ENCODE assay signal across 12 cellular contexts in the genomic region with DNA sequence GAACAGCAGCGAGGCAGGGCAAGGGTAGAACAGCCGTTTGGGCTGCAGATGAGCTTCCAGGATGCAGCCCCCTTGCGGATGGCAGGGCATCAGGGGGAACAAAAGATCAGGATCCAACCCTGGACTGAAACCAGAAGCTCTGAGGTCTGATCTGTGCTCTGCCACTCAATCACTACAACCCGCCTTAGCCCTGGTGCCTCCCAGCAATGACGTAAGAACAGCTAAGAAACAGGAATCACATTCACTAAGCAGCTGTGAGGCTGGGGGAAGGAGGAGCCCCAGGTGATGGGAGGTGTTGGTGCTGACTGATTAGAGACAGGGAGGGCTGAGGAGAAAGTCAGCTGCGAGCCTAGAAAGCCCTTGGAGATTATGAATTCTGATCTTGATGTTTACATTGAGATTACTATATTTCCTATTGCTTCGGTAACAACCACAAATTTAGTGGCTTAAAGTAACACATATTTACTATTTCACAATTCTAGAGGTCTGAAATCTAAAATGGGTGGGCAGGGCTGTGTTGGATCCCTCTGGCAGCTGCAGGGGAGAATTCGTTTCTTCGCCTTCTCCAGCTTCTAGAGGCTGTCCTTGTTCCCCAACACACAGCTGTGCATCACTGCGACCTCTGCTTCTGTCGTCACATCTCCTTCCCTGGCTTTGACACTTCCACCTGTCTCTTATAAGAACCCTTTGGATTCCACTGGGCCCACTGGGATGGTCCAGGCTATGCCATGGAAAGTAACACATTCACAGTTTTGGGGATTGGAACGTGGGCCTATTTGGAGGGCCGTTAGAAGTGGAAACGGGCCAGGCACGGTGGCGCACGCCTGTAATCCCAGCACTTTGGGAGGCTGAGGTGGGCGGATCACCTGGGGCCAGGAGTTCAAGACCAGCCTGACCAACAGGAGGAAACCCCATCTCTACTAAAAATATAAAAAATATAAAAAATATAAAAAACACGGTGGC. TPM values are rescaled to one million over a fixed set of nuclear protein-coding genes. Genes with fewer than 3 reads are reported as not detected.
DNase-seq lines count a peak whose midpoint lies in the region; ATAC-seq and TF ChIP-seq lines count a peak whose summit lies in the region.
"Had no signal": no experiment of that assay in that cellular context is flagged by ENCODE, and none has a peak within 500 bp of the region (broad histone marks: within the 10 kb centered on the region; RNA-seq: fewer than 3 reads in every experiment).

No MANE protein-coding gene starts in this region.

- H3K4me3 Mint-ChIP-seq in activated CD8-positive, alpha-beta T cell treated with anti-CD3 and anti-CD28 coated beads for 36 hours: no peak overlapping the region
- no peak overlapping the region for H3K4me3 Mint-ChIP-seq in activated CD8-positive, alpha-beta T cell treated with anti-CD3 and anti-CD28 coated beads, Interleukin-2, amount 10 ng/mL, durations not matched to agents 7 days and 5 days
- H3K4me3 Mint-ChIP-seq in activated CD4-positive, alpha-beta T cell treated with anti-CD3 and anti-CD28 coated beads, Interleukin-2, amount 10 ng/mL, durations not matched to agents 7 days and 5 days: no peak overlapping the region
- H3K4me3 Mint-ChIP-seq in effector memory CD8-positive, alpha-beta T cell: no peak overlapping the region
- H3K4me3 Mint-ChIP-seq: activated T-helper 1 cell treated with anti-CD3 and anti-CD28 coated beads, Interleukin-12 subunit alpha, Interleukin-12 subunit beta, Interleukin-2, Interleukin-4 antibody, amounts not matched to agents 30 ng/mL and 10 ng/mL and 1 ng/mL, durations not matched to agents 14 hours and 24 hours and 36 hours had no signal

- CTCF ChIA-PET in activated CD8-positive, alpha-beta T cell treated with anti-CD3 and anti-CD28 coated beads for 36 hours (lab: Charles Lee): interaction anchor here (1.7 to 8.9 kb wide), 3 partner anchors 67 to 91 kb away, joined by 8 to 160 read pairs (median 89); no protein-coding TSS in a partner anchor
- CTCF ChIA-PET in activated CD8-positive, alpha-beta T cell treated with anti-CD3 and anti-CD28 coated beads, Interleukin-2, amount 10 ng/mL, durations not matched to agents 7 days and 5 days (lab: Charles Lee): interaction anchor here (0.8 to 2.4 kb wide), 6 partner anchors 9 to 90 kb away, joined by 4 to 22 read pairs (median 8); no protein-coding TSS in a partner anchor
- CTCF ChIA-PET in activated CD4-positive, alpha-beta T cell treated with anti-CD3 and anti-CD28 coated beads, Interleukin-2, amount 10 ng/mL, durations not matched to agents 7 days and 5 days (lab: Charles Lee): interaction anchor here (1.0 to 2.0 kb wide), 6 partner anchors 10 to 85 kb away, joined by 3 to 14 read pairs (median 4); no protein-coding TSS in a partner anchor

- peak; percentile 25 for ATAC-seq in activated CD8-positive, alpha-beta T cell treated with anti-CD3 and anti-CD28 coated beads for 36 hours
- no peak for ATAC-seq in activated CD8-positive, alpha-beta T cell treated with anti-CD3 and anti-CD28 coated beads, Interleukin-2, amount 10 ng/mL, durations not matched to agents 7 days and 5 days
- ATAC-seq in aorta (ENCODE audit: low FRiP score): no peak
- no peak for ATAC-seq in effector memory CD8-positive, alpha-beta T cell (replicated peaks)

- H3K4me1 Mint-ChIP-seq in activated CD8-positive, alpha-beta T cell treated with anti-CD3 and anti-CD28 coated beads for 36 hours (ENCODE audit: low read depth): peaks cover 26% of the 10 kb centered on the region
- H3K4me1 Mint-ChIP-seq in activated CD8-positive, alpha-beta T cell treated with anti-CD3 and anti-CD28 coated beads, Interleukin-2, amount 10 ng/mL, durations not matched to agents 7 days and 5 days (ENCODE audit: low read depth): peaks cover 11% of the 10 kb centered on the region
- peaks cover 6% of the 10 kb centered on the region for H3K4me1 Mint-ChIP-seq in activated CD4-positive, alpha-beta T cell treated with anti-CD3 and anti-CD28 coated beads, Interleukin-2, amount 10 ng/mL, durations not matched to agents 7 days and 5 days
- peaks cover 4 to 7% of the 10 kb centered on the region in 2 donors for H3K4me1 Mint-ChIP-seq in effector memory CD8-positive, alpha-beta T cell (ENCODE audit: low read depth in 2 of 2)

- no peak overlapping the region for H3K4me3 ChIP-seq in aorta (ENCODE audit: low read length in 2 of 2)
- H3K4me3 ChIP-seq: prostate gland, vagina had no signal

- no peak overlapping the region for H3K27ac Mint-ChIP-seq in activated CD8-positive, alpha-beta T cell treated with anti-CD3 and anti-CD28 coated beads for 36 hours
- H3K27ac Mint-ChIP-seq in activated CD8-positive, alpha-beta T cell treated with anti-CD3 and anti-CD28 coated beads, Interleukin-2, amount 10 ng/mL, durations not matched to agents 7 days and 5 days: no peak overlapping the region
- H3K27ac Mint-ChIP-seq in activated CD4-positive, alpha-beta T cell treated with anti-CD3 and anti-CD28 coated beads, Interleukin-2, amount 10 ng/mL, durations not matched to agents 7 days and 5 days: no peak overlapping the region
- H3K27ac Mint-ChIP-seq in effector memory CD8-positive, alpha-beta T cell: no peak overlapping the region
- H3K27ac Mint-ChIP-seq: activated T-helper 1 cell treated with anti-CD3 and anti-CD28 coated beads, Interleukin-12 subunit alpha, Interleukin-12 subunit beta, Interleukin-2, Interleukin-4 antibody, amounts not matched to agents 30 ng/mL and 10 ng/mL and 1 ng/mL, durations not matched to agents 14 hours and 24 hours and 36 hours had no signal

- H3K9me3 ChIP-seq in aorta (ENCODE audit: control insufficient read depth, low read length): no peaks in the 10 kb centered on the region
- H3K9me3 ChIP-seq: prostate gland, vagina had no signal

- H3K4me1 ChIP-seq in aorta (ENCODE audit: control insufficient read depth in 1 of 2, insufficient read depth in 2 of 2, low read length in 2 of 2): no peaks in the 10 kb centered on the region

- no peak for TF ChIP-seq CTCF in activated CD8-positive, alpha-beta T cell treated with anti-CD3 and anti-CD28 coated beads for 36 hours (IDR thresholded peaks at IDR 0.05)

- DNase-seq in activated CD8-positive, alpha-beta T cell treated with anti-CD3 and anti-CD28 coated beads for 36 hours: peak; percentile 17
- DNase-seq in activated CD8-positive, alpha-beta T cell treated with anti-CD3 and anti-CD28 coated beads, Interleukin-2, amount 10 ng/mL, durations not matched to agents 7 days and 5 days: no peak
- DNase-seq in OCI-M1 (lab: John Stamatoyannopoulos, UW): peak; percentile 25
- peak; percentile 78 for DNase-seq in iPS-NIHi11 (ENCODE audit: low spot score)
- peak; percentile 49 for DNase-seq in aorta
- no peak for DNase-seq in activated CD4-positive, alpha-beta T cell treated with anti-CD3 and anti-CD28 coated beads, Interleukin-2, amount 10 ng/mL, durations not matched to agents 7 days and 5 days
- DNase-seq in effector memory CD8-positive, alpha-beta T cell: no peak
- DNase-seq in ACHN: no peak
- DNase-seq: NCI-H526 treated with DMSO at 0.1 percent for 48 hours had no signal

- H3K9me3 Mint-ChIP-seq in activated CD8-positive, alpha-beta T cell treated with anti-CD3 and anti-CD28 coated beads for 36 hours: no peaks in the 10 kb centered on the region
- no peaks in the 10 kb centered on the region for H3K9me3 Mint-ChIP-seq in activated CD8-positive, alpha-beta T cell treated with anti-CD3 and anti-CD28 coated beads, Interleukin-2, amount 10 ng/mL, durations not matched to agents 7 days and 5 days (ENCODE audit: insufficient read depth)
- no peaks in the 10 kb centered on the region for H3K9me3 Mint-ChIP-seq in activated CD4-positive, alpha-beta T cell treated with anti-CD3 and anti-CD28 coated beads, Interleukin-2, amount 10 ng/mL, durations not matched to agents 7 days and 5 days
- H3K9me3 Mint-ChIP-seq in effector memory CD8-positive, alpha-beta T cell: no peaks in the 10 kb centered on the region
- H3K9me3 Mint-ChIP-seq: activated T-helper 1 cell treated with anti-CD3 and anti-CD28 coated beads, Interleukin-12 subunit alpha, Interleukin-12 subunit beta, Interleukin-2, Interleukin-4 antibody, amounts not matched to agents 30 ng/mL and 10 ng/mL and 1 ng/mL, durations not matched to agents 14 hours and 24 hours and 36 hours had no signal

- no peaks in the 10 kb centered on the region for H3K36me3 Mint-ChIP-seq in activated CD8-positive, alpha-beta T cell treated with anti-CD3 and anti-CD28 coated beads for 36 hours (ENCODE audit: low read depth)
- no peaks in the 10 kb centered on the region for H3K36me3 Mint-ChIP-seq in activated CD8-positive, alpha-beta T cell treated with anti-CD3 and anti-CD28 coated beads, Interleukin-2, amount 10 ng/mL, durations not matched to agents 7 days and 5 days (ENCODE audit: low read depth)
- H3K36me3 Mint-ChIP-seq in activated CD4-positive, alpha-beta T cell treated with anti-CD3 and anti-CD28 coated beads, Interleukin-2, amount 10 ng/mL, durations not matched to agents 7 days and 5 days (ENCODE audit: low read depth): no peaks in the 10 kb centered on the region
- no peaks in the 10 kb centered on the region for H3K36me3 Mint-ChIP-seq in effector memory CD8-positive, alpha-beta T cell (ENCODE audit: insufficient read depth)

- intact Hi-C loops in activated CD8-positive, alpha-beta T cell treated with anti-CD3 and anti-CD28 coated beads for 36 hours (cut with micrococcal nuclease): no loop called here
- intact Hi-C loops in aorta (cut with DNase I): loop anchor here in 1 of 2 donors (2.0 kb wide), 1 partner anchor 87 kb away; no protein-coding TSS in a partner anchor

- peaks cover 9% of the 10 kb centered on the region for H3K27me3 Mint-ChIP-seq in activated CD8-positive, alpha-beta T cell treated with anti-CD3 and anti-CD28 coated beads for 36 hours
- peaks cover 37% of the 10 kb centered on the region for H3K27me3 Mint-ChIP-seq in activated CD8-positive, alpha-beta T cell treated with anti-CD3 and anti-CD28 coated beads, Interleukin-2, amount 10 ng/mL, durations not matched to agents 7 days and 5 days (ENCODE audit: low read depth)
- peaks cover 28% of the 10 kb centered on the region for H3K27me3 Mint-ChIP-seq in activated CD4-positive, alpha-beta T cell treated with anti-CD3 and anti-CD28 coated beads, Interleukin-2, amount 10 ng/mL, durations not matched to agents 7 days and 5 days
- H3K27me3 Mint-ChIP-seq in effector memory CD8-positive, alpha-beta T cell: peaks cover 52 to 58% of the 10 kb centered on the region in 2 donors

- in situ Hi-C loops in ACHN (cut with HindIII; ENCODE audit: low pct_ligation_motif_present, low pct_unique_long_range_greater_than_20kb, low sequenced_read_pairs): no loop called here

- H3K27me3 ChIP-seq in aorta (ENCODE audit: control insufficient read depth in 1 of 2, insufficient read depth in 2 of 2, low read length in 1 of 2): no peaks in the 10 kb centered on the region
- H3K27me3 ChIP-seq: vagina had no signal

- 90 to 94% methylated on average over 19 of the region's 19 CpGs for WGBS in aorta, 2 donors

- H3K36me3 ChIP-seq in aorta (ENCODE audit: control insufficient read depth in 1 of 2, insufficient read depth in 2 of 2, low read length in 1 of 2): no peaks in the 10 kb centered on the region
- H3K36me3 ChIP-seq: prostate gland, vagina had no signal

- POLR2A ChIA-PET in activated CD8-positive, alpha-beta T cell treated with anti-CD3 and anti-CD28 coated beads for 36 hours (lab: Charles Lee): interaction anchor here (0.6 kb wide), 1 partner anchor 1901 kb away, joined by 3 read pairs; no protein-coding TSS in a partner anchor
- POLR2A ChIA-PET in activated CD8-positive, alpha-beta T cell treated with anti-CD3 and anti-CD28 coated beads, Interleukin-2, amount 10 ng/mL, durations not matched to agents 7 days and 5 days (lab: Charles Lee): no interaction called here
- POLR2A ChIA-PET in activated CD4-positive, alpha-beta T cell treated with anti-CD3 and anti-CD28 coated beads, Interleukin-2, amount 10 ng/mL, durations not matched to agents 7 days and 5 days (lab: Charles Lee): no interaction called here

- no peak overlapping the region for H3K27ac ChIP-seq in aorta (ENCODE audit: low read depth in 1 of 2, low read length in 2 of 2)
- H3K27ac ChIP-seq: prostate gland, vagina had no signal

RNA-seq across cellular contexts. Expression of a gene that starts 6.1 kb away (rescaled TPM):
- 1 to 10 TPM; 9.1 to 9.2 TPM for total RNA-seq in activated CD8-positive, alpha-beta T cell treated with anti-CD3 and anti-CD28 coated beads for 36 hours
- 10 to 100 TPM; 11.6 to 11.9 TPM for total RNA-seq in activated CD8-positive, alpha-beta T cell treated with anti-CD3 and anti-CD28 coated beads, Interleukin-2, amount 10 ng/mL, durations not matched to agents 7 days and 5 days
- total RNA-seq in aorta: 100 to 1,000 TPM; 285 to 303 TPM
- polyA plus RNA-seq in aorta: 100 to 1,000 TPM; 267 to 506 TPM
- total RNA-seq in activated CD4-positive, alpha-beta T cell treated with anti-CD3 and anti-CD28 coated beads, Interleukin-2, amount 10 ng/mL, durations not matched to agents 7 days and 5 days: 1 to 10 TPM; 5.4 to 5.7 TPM

Comparison
In these comparisons a context has a peak if more than half of its experiments do, and no peak if none do; other contexts are left out.
1. DNase-seq: peak in activated CD8-positive, alpha-beta T cell treated with anti-CD3 and anti-CD28 coated beads for 36 hours (single experiment), OCI-M1 (single experiment), iPS-NIHi11 (single experiment) and aorta (2 of 2); none in activated CD8-positive, alpha-beta T cell treated with anti-CD3 and anti-CD28 coated beads, Interleukin-2, amount 10 ng/mL, durations not matched to agents 7 days and 5 days (single experiment), activated CD4-positive, alpha-beta T cell treated with anti-CD3 and anti-CD28 coated beads, Interleukin-2, amount 10 ng/mL, durations not matched to agents 7 days and 5 days (single experiment), effector memory CD8-positive, alpha-beta T cell (0 of 3) and ACHN (single experiment).
2. RNA of a gene that starts 6.1 kb away (total RNA-seq): 285 to 303 TPM in aorta; 11.6 to 11.9 TPM in activated CD8-positive, alpha-beta T cell treated with anti-CD3 and anti-CD28 coated beads, Interleukin-2, amount 10 ng/mL, durations not matched to agents 7 days and 5 days, 9.1 to 9.2 TPM in activated CD8-positive, alpha-beta T cell treated with anti-CD3 and anti-CD28 coated beads for 36 hours and 5.4 to 5.7 TPM in activated CD4-positive, alpha-beta T cell treated with anti-CD3 and anti-CD28 coated beads, Interleukin-2, amount 10 ng/mL, durations not matched to agents 7 days and 5 days; every median in the first group is over 10 times any median in the second.